ENCODE assay signal across 21 cellular contexts in the genomic region with DNA sequence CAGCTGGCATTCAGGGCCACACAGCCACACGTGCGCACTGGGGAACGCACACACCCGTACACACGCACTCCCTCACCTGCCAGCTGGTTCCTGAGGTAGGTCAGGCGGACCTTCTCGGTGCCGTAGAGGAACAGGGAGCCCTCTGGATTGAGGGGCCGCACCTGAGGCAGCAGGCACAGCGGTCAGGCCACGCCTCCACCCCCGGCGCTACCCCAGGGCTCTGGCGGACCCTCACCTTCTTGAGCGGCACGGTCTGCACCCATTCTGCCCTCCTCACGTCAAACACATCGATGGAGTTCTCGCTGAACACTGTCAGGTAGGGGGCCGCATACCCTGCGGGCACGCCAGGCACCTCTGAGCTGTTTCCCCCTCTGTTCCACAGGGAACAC. TPM values are rescaled to one million over a fixed set of nuclear protein-coding genes. Genes with fewer than 3 reads are reported as not detected.
DNase-seq lines count a peak whose midpoint lies in the region; ATAC-seq, FAIRE-seq and TF ChIP-seq lines count a peak whose summit lies in the region.
"Had no signal": no experiment of that assay in that cellular context is flagged by ENCODE, and none has a peak within 500 bp of the region (broad histone marks: within the 10 kb centered on the region; RNA-seq: fewer than 3 reads in every experiment).

No MANE protein-coding gene starts in this region.

- no peak overlapping the region for H3K27ac ChIP-seq in ovary
- H3K27ac ChIP-seq: 22Rv1, A549, C4-2B had no signal

- H3K4me3 Mint-ChIP-seq in CD14-positive monocyte (no peak overlapping the region), neural crest cell (no peak overlapping the region)
- H3K4me3 Mint-ChIP-seq: CD4-positive, alpha-beta memory T cell; H9 had no signal

- no peak for TF ChIP-seq CTCF in CD14-positive monocyte (IDR thresholded peaks at IDR 0.05)
- TF ChIP-seq CTCF in neural crest cell (conservative IDR thresholded peaks at IDR 0.05): no peak
- TF ChIP-seq CTCF in ovary (IDR thresholded peaks at IDR 0.05): no peak

- DNase-seq in CD14-positive monocyte (ENCODE audit: low spot score): peak; percentile 38
- DNase-seq in iPS-NIHi11 (ENCODE audit: low spot score): peak; percentile 6
- DNase-seq in neural crest cell (ENCODE audit: low read depth, low spot score): no peak
- DNase-seq in urothelium cell line (ENCODE audit: low spot score): no peak
- DNase-seq in COLO829 (ENCODE audit: low spot score): no peak
- no peak for DNase-seq in ovary
- DNase-seq: AML-193, Calu3, DMS53, DND-41, EL had no signal

- no peak for TF ChIP-seq POLR2A in ovary (IDR thresholded peaks at IDR 0.05)

- no peaks in the 10 kb centered on the region for H3K27me3 ChIP-seq in ovary

- no peaks in the 10 kb centered on the region for H3K4me1 ChIP-seq in ovary (ENCODE audit: insufficient read depth)
- H3K4me1 ChIP-seq: A549 had no signal

- no peaks in the 10 kb centered on the region for H3K9me3 ChIP-seq in ovary
- H3K9me3 ChIP-seq: A549 had no signal

- no peaks in the 10 kb centered on the region for H3K36me3 Mint-ChIP-seq in CD14-positive monocyte
- no peaks in the 10 kb centered on the region for H3K36me3 Mint-ChIP-seq in neural crest cell (ENCODE audit: low read depth)

- H3K27ac Mint-ChIP-seq in CD14-positive monocyte (no peak overlapping the region), neural crest cell (ENCODE audit: unreplicated experiment) (peak overlapping the region; percentile 6)
- H3K27ac Mint-ChIP-seq: CD4-positive, alpha-beta memory T cell; IgD-negative memory B cell had no signal

- WGBS in ovary, 3 donors: 85 to 95% (median 91%) methylated on average over 22 of the region's 22 CpGs

- no peaks in the 10 kb centered on the region for H3K36me3 ChIP-seq in ovary

- H3K27me3 Mint-ChIP-seq in CD14-positive monocyte (ENCODE audit: low read depth in 3 of 3) (peaks cover 0 to 2% (median 2%) of the 10 kb centered on the region in 3 donors), neural crest cell (ENCODE audit: low read depth) (no peaks in the 10 kb centered on the region)
- H3K27me3 Mint-ChIP-seq: CD4-positive, alpha-beta memory T cell; IgD-negative memory B cell had no signal

- H3K4me3 ChIP-seq in ovary: no peak overlapping the region
- H3K4me3 ChIP-seq: A549, GM12878 had no signal

- FAIRE-seq in urothelium cell line (lab: Jason Lieb, UNC): peak; percentile 40
- FAIRE-seq: A549, GM12878, H1, HepG2 had no signal

- H3K9me3 Mint-ChIP-seq in CD14-positive monocyte: peaks cover 0 to 2% (median 0%) of the 10 kb centered on the region in 7 donors
- no peaks in the 10 kb centered on the region for H3K9me3 Mint-ChIP-seq in neural crest cell
- H3K9me3 Mint-ChIP-seq: CD4-positive, alpha-beta memory T cell; H9; IgD-negative memory B cell had no signal

- H3K4me1 Mint-ChIP-seq in CD14-positive monocyte (peaks cover 3% of the 10 kb centered on the region), neural crest cell (peaks cover 16% of the 10 kb centered on the region)
- H3K4me1 Mint-ChIP-seq: CD4-positive, alpha-beta memory T cell had no signal

- intact Hi-C loops in CD14-positive monocyte (cut with micrococcal nuclease): no loop called here
- intact Hi-C loops in ovary (cut with DNase I): no loop called here

- no peak for ATAC-seq in HG03039 (IDR thresholded peaks at IDR 0.05; ENCODE audit: unreplicated experiment)
- ATAC-seq: GM12878, HepG2 had no signal

- TF ChIP-seq EP300 in ovary (IDR thresholded peaks at IDR 0.05): no peak

RNA-seq across cellular contexts. Expression of a gene that starts 17.0 kb away (rescaled TPM):
- not detected for polyA plus RNA-seq in CD14-positive monocyte
- 3.0 and 3.5 TPM in 2 replicates for total RNA-seq in neural crest cell
- total RNA-seq in ovary: 1 to 10 TPM; 2.6 to 9.5 (median 4.0) TPM
- polyA plus RNA-seq in ovary: 1 to 10 TPM in 1 of 2 donors, under 1 TPM in 1; 0.35 to 1.9 TPM

RNA-seq across cellular contexts. Expression of a gene that starts 17.1 kb away (rescaled TPM):
- polyA plus RNA-seq in CD14-positive monocyte (10 to 100 TPM in 1 of 2 donors, 1 to 10 TPM in 1; 9.4 to 10.0 TPM), ovary (10 to 100 TPM; 14.4 to 20.4 TPM)
- total RNA-seq in neural crest cell (54.8 and 57.9 TPM in 2 replicates), ovary (10 to 100 TPM; 17.5 to 28.6 (median 22.6) TPM)

RNA-seq across cellular contexts. Expression of a gene that starts 24.4 kb away (rescaled TPM):
- 10 to 100 TPM in 1 of 2 donors, 1 to 10 TPM in 1; 9.9 to 12.6 TPM for polyA plus RNA-seq in CD14-positive monocyte
- 13.1 and 14.6 TPM in 2 replicates for total RNA-seq in neural crest cell
- total RNA-seq in ovary: 10 to 100 TPM in 5 of 7 donors, 1 to 10 TPM in 2; 5.6 to 15.5 (median 13.0) TPM
- 1 to 10 TPM; 2.3 to 9.9 TPM for polyA plus RNA-seq in ovary

RNA-seq across cellular contexts. Expression of a gene that starts 49.1 kb away (rescaled TPM):
- polyA plus RNA-seq in CD14-positive monocyte (10 to 100 TPM; 31.6 to 47.7 TPM), ovary (100 to 1,000 TPM; 131 to 388 TPM)
- total RNA-seq in neural crest cell (578 and 592 TPM in 2 replicates), ovary (100 to 1,000 TPM; 231 to 380 (median 306) TPM)

RNA-seq across cellular contexts. Expression of a gene that starts 51.0 kb away (rescaled TPM):
- polyA plus RNA-seq in CD14-positive monocyte: 10 to 100 TPM; 30.3 to 48.4 TPM
- total RNA-seq in neural crest cell: 74.2 and 77.2 TPM in 2 replicates
- 10 to 100 TPM; 14.3 to 87.8 (median 42.2) TPM for total RNA-seq in ovary
- polyA plus RNA-seq in ovary: 10 to 100 TPM; 14.5 to 14.8 TPM

Comparison
In these comparisons a context has a peak if more than half of its experiments do, and no peak if none do; other contexts are left out.
1. DNase-seq: peak in CD14-positive monocyte (single experiment) and iPS-NIHi11 (single experiment); none in neural crest cell (single experiment), urothelium cell line (single experiment), COLO829 (single experiment) and ovary (0 of 5).